Comparison of ENCODE assay signal across 18 cellular contexts in genomic region chr10:33120700-33121099, GRCh38.
DNase-seq lines count a peak whose midpoint lies in the region; ATAC-seq lines count a peak whose summit lies in the region.
"Had no signal": no experiment of that assay in that cellular context is flagged by ENCODE, and none has a peak within 500 bp of the region (broad histone marks: within the 10 kb centered on the region; RNA-seq: fewer than 3 reads in every experiment).

No MANE protein-coding gene starts in this region.

- peak; percentile 91 to 92 for ATAC-seq in activated CD4-positive, CD25-positive, alpha-beta regulatory T cell treated with anti-CD3 and anti-CD28 coated beads, Interleukin-2, amount 50 U/mL, for 24 hours
- peak; percentile 65 for ATAC-seq in GM21390 (IDR thresholded peaks at IDR 0.05; ENCODE audit: unreplicated experiment)
- ATAC-seq in T-helper 17 cell = no peak
- ATAC-seq in naive thymus-derived CD8-positive, alpha-beta T cell = peak; percentile 18 to 51

- no peaks in the 10 kb centered on the region for H3K27me3 Mint-ChIP-seq in T-helper 17 cell
- no peaks in the 10 kb centered on the region for H3K27me3 Mint-ChIP-seq in naive thymus-derived CD8-positive, alpha-beta T cell

- no peaks in the 10 kb centered on the region for H3K36me3 Mint-ChIP-seq in T-helper 17 cell (ENCODE audit: low read depth)
- no peaks in the 10 kb centered on the region for H3K36me3 Mint-ChIP-seq in naive thymus-derived CD8-positive, alpha-beta T cell
- H3K36me3 Mint-ChIP-seq: brain, CD14-positive monocyte, type B pancreatic cell had no signal

- POLR2A ChIA-PET in naive thymus-derived CD8-positive, alpha-beta T cell (lab: Charles Lee) = interaction anchor here (1.1 to 1.8 kb wide), 3 partner anchors 11 to 15 kb away, joined by 3 to 4 read pairs (median 4); no protein-coding TSS in a partner anchor

- no peaks in the 10 kb centered on the region for H3K9me3 Mint-ChIP-seq in naive thymus-derived CD8-positive, alpha-beta T cell
- H3K9me3 Mint-ChIP-seq: brain, type B pancreatic cell had no signal

- H3K4me1 Mint-ChIP-seq in T-helper 17 cell = peaks cover 73% of the 10 kb centered on the region
- peaks cover 27 to 82% (median 56%) of the 10 kb centered on the region in 4 donors for H3K4me1 Mint-ChIP-seq in naive thymus-derived CD8-positive, alpha-beta T cell
- H3K4me1 Mint-ChIP-seq: CD14-positive monocyte had no signal

- peak overlapping the region; percentile 100 for H3K27ac Mint-ChIP-seq in T-helper 17 cell
- H3K27ac Mint-ChIP-seq in naive thymus-derived CD8-positive, alpha-beta T cell = peak overlapping the region in 4 of 10 donors; percentile 3 to 89 (median 23)
- H3K27ac Mint-ChIP-seq: brain, CD14-positive monocyte, type B pancreatic cell had no signal

- no peak for DNase-seq in activated CD4-positive, CD25-positive, alpha-beta regulatory T cell treated with anti-CD3 and anti-CD28 coated beads, Interleukin-2, amount 50 U/mL, for 72 hours
- DNase-seq in T-helper 17 cell (no peak), foreskin melanocyte (no peak), anterior cingulate cortex (lab: John Stamatoyannopoulos, UW) (no peak), DMS79 (lab: John Stamatoyannopoulos, UW) (no peak)
- no peak for DNase-seq in naive thymus-derived CD8-positive, alpha-beta T cell
- DNase-seq: activated CD4-positive, alpha-beta T cell treated with anti-CD3 and anti-CD28 coated beads, Interleukin-2, amount 50 U/mL, for 1 hour; activated gamma-delta T cell; DND-41; NCI-H1417; NCI-H226; SHP77; stimulated activated CD4-positive, alpha-beta T cell treated with anti-CD3 and anti-CD28 coated beads, Interleukin-4, amount 100 ng/mL, for 1 hour had no signal

- no peak overlapping the region for H3K4me3 Mint-ChIP-seq in T-helper 17 cell
- no peak overlapping the region for H3K4me3 Mint-ChIP-seq in naive thymus-derived CD8-positive, alpha-beta T cell
- H3K4me3 Mint-ChIP-seq: brain, CD14-positive monocyte, type B pancreatic cell had no signal

- H3K9me3 ChIP-seq in T-helper 17 cell (ENCODE audit: control insufficient read depth, low read length, poor library complexity, severe bottlenecking) = no peaks in the 10 kb centered on the region
